17 cellular contexts compared by ENCODE assay signal in genomic region chr11:113334183-113334582, GRCh38. TPM values are rescaled to one million over a fixed set of nuclear protein-coding genes. Genes with fewer than 3 reads are reported as not detected.
DNase-seq lines count a peak whose midpoint lies in the region; ATAC-seq, FAIRE-seq and TF ChIP-seq lines count a peak whose summit lies in the region.
"Had no signal": no experiment of that assay in that cellular context is flagged by ENCODE, and none has a peak within 500 bp of the region (broad histone marks: within the 10 kb centered on the region; RNA-seq: fewer than 3 reads in every experiment).

No MANE protein-coding gene starts in this region.

- H4K20me1 ChIP-seq in GM12878 (ENCODE audit: control insufficient read depth, insufficient read depth) = no peaks in the 10 kb centered on the region

- H3K36me3 ChIP-seq in GM12878 (ENCODE audit: control insufficient read depth in 2 of 2, insufficient read depth in 2 of 2, low read length in 1 of 2) = no peaks in the 10 kb centered on the region; a peak in 1 of 4 replicates
- H3K36me3 ChIP-seq: BE2C had no signal

- DNase-seq in GM12878 (ENCODE audit: low read depth, low spot score) (no peak), KG1 (lab: John Stamatoyannopoulos, UW) (no peak), superior temporal gyrus (ENCODE audit: extremely low spot score) (no peak), GOT3 (lab: John Stamatoyannopoulos, UW) (no peak), T-helper 1 cell (no peak)
- DNase-seq: BE2C; central memory CD4-positive, alpha-beta T cell; effector CD8-positive, alpha-beta T cell; GF-D8; NCI-H1417 treated with DMSO at 0.1 percent for 48 hours; nephron progenitor cell; stimulated activated naive B cell treated with anti-CD40 and anti-IgM and Interleukin-4, amounts not matched to agents 10 μg/mL and 1 μg/mL and 100 μg/mL, for 72 hours had no signal

- TF ChIP-seq POLR2A in GM12878 (IDR thresholded peaks at IDR 0.05; ENCODE audit: low read depth, low read length) = no peak

- CTCF ChIA-PET in GM12878 (lab: Yijun Ruan, JAX) = interaction anchor here (1.4 to 1.5 kb wide), 2 partner anchors 20 to 44 kb away, joined by 3 to 5 read pairs; partner anchors contain the start of gene TTC12

- intact Hi-C loops in GM12878 (cut with micrococcal nuclease; ENCODE audit: unreplicated experiment) = no loop called here

- POLR2A ChIA-PET in GM12878 (lab: Charles Lee) = interaction anchor here (0.6 kb wide), 1 partner anchor 11 kb away, joined by 5 read pairs; no protein-coding TSS in a partner anchor

- peaks cover 16% of the 10 kb centered on the region for H3K4me1 ChIP-seq in GM12878 (ENCODE audit: control insufficient read depth, insufficient read depth, low read length)

- H3K27ac ChIP-seq in GM12878 (ENCODE audit: control insufficient read depth, insufficient read depth) = peak overlapping the region; percentile 63

- H3K79me2 ChIP-seq in GM12878 (ENCODE audit: control insufficient read depth, insufficient read depth, low read length) = no peaks in the 10 kb centered on the region

- no peaks in the 10 kb centered on the region for H3K27me3 ChIP-seq in GM12878 (replicated peaks in 1 of 2; ENCODE audit: control insufficient read depth in 2 of 2, insufficient read depth in 2 of 2, low read length in 1 of 2)
- H3K27me3 ChIP-seq: BE2C had no signal

- 50% methylated on average over 1 of the region's 1 CpG for WGBS in GM12878 (ENCODE audit: insufficient coverage, insufficient replicate concordance, low lambda C conversion rate, missing lambda C conversion rate)

- no peak overlapping the region for H3K4me3 ChIP-seq in GM12878

- BruUV-seq in GM12878 (replicated peaks; lab: Mats Ljungman, UMichigan) = no TSS peak

- in situ Hi-C loops in GM12878 (cut with MboI) = no loop called here

- SMC1A ChIA-PET in GM12878 (lab: Charles Lee; ENCODE audit: uncharacterized antibody, unreplicated experiment) = interaction anchor here (1.4 to 2.0 kb wide), 2 partner anchors 17 to 42 kb away, joined by 3 to 5 read pairs; no protein-coding TSS in a partner anchor

- TF ChIP-seq RAD21 in GM12878 (IDR thresholded peaks at IDR 0.05; ENCODE audit: insufficient read depth, low read depth, low read length) = no peak

- no peaks in the 10 kb centered on the region for H3K9me3 ChIP-seq in GM12878 (replicated peaks; ENCODE audit: control insufficient read depth, insufficient read depth, low read length)
- H3K9me3 ChIP-seq: BE2C had no signal

- TF ChIP-seq CTCF in GM12878 (IDR thresholded peaks at IDR 0.05 in 2 of 3, conservative IDR thresholded peaks at IDR 0.05 in 1 of 3; ENCODE audit: control insufficient read depth in 2 of 3, extremely low read depth in 1 of 3, insufficient read depth in 1 of 3, low read depth in 3 of 3, low read length in 3 of 3) = no peak

- RAD21 ChIA-PET in GM12878 (lab: Charles Lee; ENCODE audit: unreplicated experiment) = no interaction called here

- TF ChIP-seq EP300 in GM12878 (IDR thresholded peaks at IDR 0.05; ENCODE audit: borderline replicate concordance in 1 of 2, control insufficient read depth in 1 of 2, low read depth in 2 of 2, low read length in 2 of 2) = no peak

- H3K9ac ChIP-seq in GM12878 (ENCODE audit: control insufficient read depth, insufficient read depth, low read length) = no peak overlapping the region

- ATAC-seq in GM19043 (IDR thresholded peaks at IDR 0.05; ENCODE audit: low read depth, unreplicated experiment) (peak; percentile 57), GM21737 (IDR thresholded peaks at IDR 0.05; ENCODE audit: unreplicated experiment) (peak; percentile 58), HG03039 (IDR thresholded peaks at IDR 0.05; ENCODE audit: unreplicated experiment) (peak; percentile 74), GM12878 (peak; percentile 75)
- ATAC-seq: stimulated activated naive B cell treated with anti-CD40 and anti-IgM and Interleukin-4, amounts not matched to agents 10 μg/mL and 1 μg/mL and 100 μg/mL, for 72 hours had no signal

- no peak for FAIRE-seq in GM12878 (lab: Jason Lieb, UNC)
- FAIRE-seq: keratinocyte had no signal

- 0 out of 2 replicates have a peak overlapping the region, but pooled peaks have one; percentile 30 for H3K4me2 ChIP-seq in GM12878 (ENCODE audit: control insufficient read depth, insufficient read depth)

- H2AFZ ChIP-seq in GM12878 (ENCODE audit: control insufficient read depth, low read depth, low read length) = no peak overlapping the region

TF ChIP-seq in GM12878, 131 proteins besides CTCF, POLR2A, EP300 and RAD21 (continues in another document):
- 0 out of 2 replicates have a peak, but pooled peaks have one; percentile 40 for TF ChIP-seq EED (IDR thresholded peaks at IDR 0.05; ENCODE audit: low read depth)
- peak; percentile 88 for TF ChIP-seq RUNX3 (IDR thresholded peaks at IDR 0.05; ENCODE audit: low read length)
- TF ChIP-seq SMAD1 (IDR thresholded peaks at IDR 0.05; ENCODE audit: low read depth, partially characterized antibody) = no peak
- peak; percentile 42 for TF ChIP-seq MEF2B (IDR thresholded peaks at IDR 0.05; ENCODE audit: partially characterized antibody, poor library complexity, severe bottlenecking)
- TF ChIP-seq IKZF1 (conservative IDR thresholded peaks at IDR 0.05) = peak; percentile 23; the same call in 1 of the 2 replicates
- TF ChIP-seq MTA2 (IDR thresholded peaks at IDR 0.05; ENCODE audit: low read depth) = no peak
- TF ChIP-seq KLF5 (IDR thresholded peaks at IDR 0.05; ENCODE audit: partially characterized antibody) = no peak
- no peak for TF ChIP-seq MEF2A (IDR thresholded peaks at IDR 0.05; ENCODE audit: insufficient read depth, low read depth, low read length)
- no peak for TF ChIP-seq MYB (IDR thresholded peaks at IDR 0.05; ENCODE audit: borderline replicate concordance, low read depth, low read length)
- no peak for TF ChIP-seq ZBTB11 (CRISPR knock-in tag; IDR thresholded peaks at IDR 0.05)
- no peak for TF ChIP-seq SMAD5 (IDR thresholded peaks at IDR 0.05; ENCODE audit: low read depth)
- TF ChIP-seq ZZZ3 (IDR thresholded peaks at IDR 0.05; ENCODE audit: control insufficient read depth, insufficient read length, low read depth) = no peak

RNA-seq across cellular contexts. Expression of gene TTC12, which starts 19.8 kb away (rescaled TPM):
- total RNA-seq in GM12878 (2013; cell fraction: nucleolus; rRNA removed) = 54.8 and 54.9 TPM in 2 replicates
- total RNA-seq in GM12878 (2014; rRNA removed) (8.1 and 10.1 TPM in 2 replicates), GM12878 (2014; rRNA removed; fragmentation: Illumina TruSeq; extraction: Trizol) (11.4 and 12.2 TPM in 2 replicates), GM12878 (2021) (8.2 and 9.9 TPM in 2 replicates)
- 14.7 TPM for polyA plus RNA-seq in GM12878 (2011; ENCODE audit: low read depth)
- polyA plus RNA-seq in GM12878 (2011; rRNA removed) (14.0 and 16.6 TPM in 2 replicates), GM12878 (2014; fragmentation: Illumina TruSeq; extraction: Trizol) (10.3 and 14.5 TPM in 2 replicates), GM12878 (2014; fragmentation: Nextera tagmentation; extraction: Ambion mirVana) (1 to 10 TPM; 3.7 to 7.9 TPM), GM12878 (2014; rRNA removed) (8.4 and 8.6 TPM in 2 replicates), GM12878 (2016; fragmentation: Nextera tagmentation; extraction: Ambion mirVana) (1 to 10 TPM; 5.7 to 7.0 TPM)
- 7.7 and 7.8 TPM in 2 replicates for polyA plus RNA-seq in GM12878 (2011; cell fraction: cytosol; rRNA removed)
- 71.1 and 106 TPM in 2 replicates for polyA plus RNA-seq in GM12878 (2011; cell fraction: nucleus; rRNA removed)
- 8.6 TPM in 2 replicates for polyA plus RNA-seq in GM12878 (2012)
- polyA minus RNA-seq in GM12878 (2011; rRNA and poly(A)+ RNA removed) = 7.8 and 13.5 TPM in 2 replicates
- polyA minus RNA-seq in GM12878 (2011; cell fraction: cytosol; rRNA and poly(A)+ RNA removed) = 4.1 and 4.7 TPM in 2 replicates
- polyA minus RNA-seq in GM12878 (2011; cell fraction: nucleus; rRNA and poly(A)+ RNA removed) = 31.8 and 33.6 TPM in 2 replicates

RNA-seq across cellular contexts. Expression of gene ANKK1, which starts 53.4 kb away (rescaled TPM):
- 0.29 and 0.65 TPM in 2 replicates for total RNA-seq in GM12878 (2013; cell fraction: nucleolus; rRNA removed)
- total RNA-seq in GM12878 (2014; rRNA removed) (not detected in 2 replicates), GM12878 (2014; rRNA removed; fragmentation: Illumina TruSeq; extraction: Trizol) (not detected in 2 replicates), GM12878 (2021) (not detected in 2 replicates)
- polyA plus RNA-seq in GM12878 (2011; ENCODE audit: low read depth) = not detected
- polyA plus RNA-seq in GM12878 (2011; rRNA removed) (not detected in 2 replicates), GM12878 (2014; fragmentation: Illumina TruSeq; extraction: Trizol) (not detected in 2 replicates), GM12878 (2014; fragmentation: Nextera tagmentation; extraction: Ambion mirVana) (not detected), GM12878 (2014; rRNA removed) (0.05 TPM in 1 of 2 replicates, not detected in the other), GM12878 (2016; fragmentation: Nextera tagmentation; extraction: Ambion mirVana) (not detected)
- 0.04 TPM in 1 of 2 replicates, not detected in the other for polyA plus RNA-seq in GM12878 (2011; cell fraction: cytosol; rRNA removed)
- polyA plus RNA-seq in GM12878 (2011; cell fraction: nucleus; rRNA removed) = 0.09 and 0.25 TPM in 2 replicates
- 0.10 and 0.32 TPM in 2 replicates for polyA plus RNA-seq in GM12878 (2012)
- polyA minus RNA-seq in GM12878 (2011; rRNA and poly(A)+ RNA removed) = not detected in 2 replicates
- not detected in 2 replicates for polyA minus RNA-seq in GM12878 (2011; cell fraction: cytosol; rRNA and poly(A)+ RNA removed)
- not detected in 2 replicates for polyA minus RNA-seq in GM12878 (2011; cell fraction: nucleus; rRNA and poly(A)+ RNA removed)
- total RNA-seq: LHCN-M2 had no signal
